Comparison of ENCODE assay signal across 11 cellular contexts in the genomic region with DNA sequence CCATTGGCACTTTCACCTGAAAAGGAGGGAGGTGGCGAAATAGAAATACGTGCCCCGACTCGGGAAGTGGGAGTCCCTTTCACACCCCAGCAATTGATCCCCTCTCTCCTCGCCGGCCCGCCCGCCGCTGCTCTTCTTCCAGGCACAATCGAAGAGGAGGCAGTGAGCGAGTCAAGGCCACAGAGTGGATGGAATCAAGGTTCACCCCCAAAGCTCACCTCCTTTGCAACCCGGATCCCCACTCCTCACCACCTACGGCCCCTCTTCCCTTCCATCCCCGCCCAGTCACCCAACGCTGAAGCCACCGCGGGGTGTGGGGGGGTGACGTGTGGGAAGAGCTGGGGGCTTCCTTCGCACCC. TPM values are rescaled to one million over a fixed set of nuclear protein-coding genes. Genes with fewer than 3 reads are reported as not detected.
DNase-seq lines count a peak whose midpoint lies in the region; ATAC-seq, FAIRE-seq and TF ChIP-seq lines count a peak whose summit lies in the region.
"Had no signal": no experiment of that assay in that cellular context is flagged by ENCODE, and none has a peak within 500 bp of the region (broad histone marks: within the 10 kb centered on the region; RNA-seq: fewer than 3 reads in every experiment).

No MANE protein-coding gene starts in this region.

- H4K5ac ChIP-seq in IMR-90 (ENCODE audit: low read depth, low read length) = no peak overlapping the region
- peak overlapping the region; percentile 10 for H4K5ac ChIP-seq in H1 (ENCODE audit: insufficient read length, low read depth, low read length)

- no peaks in the 10 kb centered on the region for H3K9me1 ChIP-seq in IMR-90 (ENCODE audit: insufficient read depth, low read length)

- TF ChIP-seq RAD21 in IMR-90 (IDR thresholded peaks at IDR 0.05; ENCODE audit: low read length) (no peak), H1 (IDR thresholded peaks at IDR 0.05 in 1 of 2, conservative IDR thresholded peaks at IDR 0.05 in 1 of 2; ENCODE audit: low read depth in 2 of 2, low read length in 2 of 2) (no peak)

- no peak overlapping the region for H3K27ac Mint-ChIP-seq in neural crest cell (ENCODE audit: unreplicated experiment)

- H3K79me1 ChIP-seq in IMR-90 (ENCODE audit: low read depth in 1 of 2, low read length in 2 of 2) (no peaks in the 10 kb centered on the region), H1 (ENCODE audit: low read depth, low read length) (no peaks in the 10 kb centered on the region)

- dilution Hi-C loops in IMR-90 (cut with HindIII; ENCODE audit: low sequenced_read_pairs, unreplicated experiment) = no loop called here

- H4K8ac ChIP-seq in IMR-90 (ENCODE audit: low read depth in 2 of 2, low read length in 2 of 2) (no peak overlapping the region), H1 (ENCODE audit: extremely low read depth, insufficient read depth, low read length) (no peak overlapping the region; the same call in 1 of the 2 replicates)

- H2AFZ ChIP-seq in IMR-90 (replicated peaks; ENCODE audit: low read length, poor library complexity) (peak overlapping the region; percentile 90), H1 (ENCODE audit: low read length) (peak overlapping the region; percentile 87)

- H3K27me3 ChIP-seq in IMR-90 (ENCODE audit: control insufficient read depth, insufficient read depth, low read length) (peaks cover 37% of the 10 kb centered on the region), H1 (replicated peaks in 1 of 4; ENCODE audit: control insufficient read depth in 3 of 4, extremely low read depth in 1 of 4, insufficient read depth in 3 of 4, low read length in 3 of 4) (peaks cover 0 to 8% (median 2%) of the 10 kb centered on the region in 4 experiments; a peak in 4 of 7 replicates)
- H3K27me3 ChIP-seq: SJCRH30 had no signal

- H3K56ac ChIP-seq in IMR-90 (ENCODE audit: extremely low read depth, insufficient read depth, low read length) = no peak overlapping the region
- H3K56ac ChIP-seq in H1 (replicated peaks; ENCODE audit: insufficient read length, low read depth, low read length) = no peak overlapping the region

- no peak overlapping the region for H3K4ac ChIP-seq in IMR-90 (ENCODE audit: low read depth, low read length)
- H3K4ac ChIP-seq in H1 (replicated peaks; ENCODE audit: insufficient read length, low read depth, low read length) = no peak overlapping the region

- H3K4me1 ChIP-seq in IMR-90 (ENCODE audit: control insufficient read depth, insufficient read depth, low read length) = no peaks in the 10 kb centered on the region; the same call in 1 of the 2 replicates
- H3K4me1 ChIP-seq in H1 (replicated peaks in 1 of 4; ENCODE audit: control insufficient read depth in 3 of 4, insufficient read depth in 4 of 4, low read length in 3 of 4) = peaks cover 0 to 3% (median 2%) of the 10 kb centered on the region in 4 experiments; a peak in 5 of 7 replicates
- H3K4me1 ChIP-seq: prostate gland, SJCRH30 had no signal

- POLR2A ChIA-PET in IMR-90 (lab: Charles Lee; ENCODE audit: unreplicated experiment) (no interaction called here), H1 (lab: Charles Lee; ENCODE audit: partially characterized antibody) (no interaction called here)

- CTCF ChIA-PET in IMR-90 (lab: Yijun Ruan, JAX) = no interaction called here
- CTCF ChIA-PET in H1 (lab: Charles Lee; ENCODE audit: partially characterized antibody) = interaction anchor here (0.6 to 5.3 kb wide), 3 partner anchors 13 to 160 kb away, joined by 3 to 22 read pairs (median 3); no protein-coding TSS in a partner anchor

- peak overlapping the region; percentile 46 for H2AK9ac ChIP-seq in IMR-90 (replicated peaks; ENCODE audit: low read depth, low read length, poor library complexity)

- peak overlapping the region; percentile 86; the same call in 1 of the 2 replicates for H2BK12ac ChIP-seq in H1 (ENCODE audit: low read depth, low read length)

- H3K4me1 Mint-ChIP-seq in neural crest cell = peaks cover 3% of the 10 kb centered on the region

- no TSS peak for BruUV-seq in IMR-90 (replicated peaks; lab: Mats Ljungman, UMichigan)

- H3K23me2 ChIP-seq in H1 (ENCODE audit: low read depth, low read length) = peaks cover 14% of the 10 kb centered on the region

- H3K4me3 ChIP-seq in IMR-90 (ENCODE audit: insufficient read depth, low read depth, low read length) = no peak overlapping the region
- H3K4me3 ChIP-seq in H1 (ENCODE audit: extremely low read depth in 1 of 4, insufficient read depth in 2 of 4, low read depth in 3 of 4, low read length in 4 of 4) = peak overlapping the region; percentile 53 to 85 (median 76)
- H3K4me3 ChIP-seq: SJCRH30 had no signal

- H3K36me3 ChIP-seq in IMR-90 (ENCODE audit: control insufficient read depth, insufficient read depth, low read length) (no peaks in the 10 kb centered on the region), H1 (ENCODE audit: control insufficient read depth in 2 of 4, insufficient read depth in 4 of 4, low read length in 3 of 4) (no peaks in the 10 kb centered on the region)
- H3K36me3 ChIP-seq: prostate gland, SJCRH30 had no signal

- H3K9me3 ChIP-seq in IMR-90 (ENCODE audit: control insufficient read depth, insufficient read depth, low read length) (no peaks in the 10 kb centered on the region), H1 (ENCODE audit: insufficient read depth in 2 of 2, low read depth in 1 of 2, low read length in 1 of 2) (no peaks in the 10 kb centered on the region)
- H3K9me3 ChIP-seq: prostate gland, SJCRH30 had no signal

- H3K36me3 Mint-ChIP-seq in neural crest cell (ENCODE audit: low read depth) = no peaks in the 10 kb centered on the region

- H3K18ac ChIP-seq in IMR-90 (ENCODE audit: low read depth, low read length) = no peak overlapping the region
- peak overlapping the region; percentile 68; the same call in 1 of the 2 replicates for H3K18ac ChIP-seq in H1 (ENCODE audit: extremely low read depth, low read length)

- ATAC-seq in IMR-90 (ENCODE audit: low read depth) (no peak), GM19452 (IDR thresholded peaks at IDR 0.05; ENCODE audit: unreplicated experiment) (no peak)

- no peak overlapping the region for H2BK15ac ChIP-seq in IMR-90 (ENCODE audit: low read depth, low read length)
- no peak overlapping the region for H2BK15ac ChIP-seq in H1 (ENCODE audit: low read length)

- H3K9ac ChIP-seq in IMR-90 (ENCODE audit: low read depth, low read length) = no peak overlapping the region
- peak overlapping the region in 3 of 4 experiments; percentile 10 to 63 (median 35); a peak in 5 of 7 replicates for H3K9ac ChIP-seq in H1 (replicated peaks in 1 of 4; ENCODE audit: extremely low read depth in 1 of 4, low read depth in 3 of 4, low read length in 3 of 4)

- H4K20me1 ChIP-seq in IMR-90 (ENCODE audit: insufficient read depth, low read length) (no peaks in the 10 kb centered on the region), H1 (replicated peaks in 1 of 2; ENCODE audit: control insufficient read depth in 1 of 2, insufficient read depth in 2 of 2, low read length in 2 of 2) (peaks cover 0 to 2% of the 10 kb centered on the region in 2 experiments)

- no peaks in the 10 kb centered on the region for H3K9me3 Mint-ChIP-seq in neural crest cell

- H3K27me3 Mint-ChIP-seq in neural crest cell (ENCODE audit: low read depth) = peaks cover 80% of the 10 kb centered on the region

- no peak for FAIRE-seq in H1 (lab: Jason Lieb, UNC)
- FAIRE-seq: GM19239 had no signal

- H3K79me2 ChIP-seq in H1 (ENCODE audit: control insufficient read depth in 1 of 2, insufficient read depth in 2 of 2, low read length in 2 of 2) = no peaks in the 10 kb centered on the region

- TF ChIP-seq EP300 in H1 (IDR thresholded peaks at IDR 0.05; ENCODE audit: borderline replicate concordance in 1 of 2, low read depth in 2 of 2, low read length in 2 of 2) = no peak

- peak overlapping the region; percentile 77 for H3K4me3 Mint-ChIP-seq in neural crest cell

- in situ Hi-C loops in Caki2 (cut with HindIII; ENCODE audit: low pct_unique_long_range_greater_than_20kb, low sequenced_read_pairs) = no loop called here
- in situ Hi-C loops in IMR-90 (cut with MboI; ENCODE audit: low sequenced_read_pairs) = no loop called here

- intact Hi-C loops in IMR-90 (cut with micrococcal nuclease) = loop anchor here (10.0 kb wide), 1 partner anchor 209 kb away; no protein-coding TSS in a partner anchor

- no peak overlapping the region; the same call in 1 of the 2 replicates for H3K4me2 ChIP-seq in IMR-90 (ENCODE audit: low read depth, low read length)
- peak overlapping the region; percentile 74 to 94 for H3K4me2 ChIP-seq in H1 (ENCODE audit: insufficient read depth in 1 of 2, low read depth in 2 of 2, low read length in 2 of 2)

- H2AK5ac ChIP-seq in IMR-90 (ENCODE audit: low read depth, low read length) = no peak overlapping the region
- H2AK5ac ChIP-seq in H1 (ENCODE audit: low read depth, low read length) = no peak overlapping the region

- H3K23ac ChIP-seq in IMR-90 (ENCODE audit: low read depth, low read length) (no peak overlapping the region), H1 (ENCODE audit: insufficient read length) (no peak overlapping the region)

- TF ChIP-seq CTCF in IMR-90 (conservative IDR thresholded peaks at IDR 0.05; ENCODE audit: low read depth, low read length) (no peak), H1 (IDR thresholded peaks at IDR 0.05; ENCODE audit: control extremely low read depth in 1 of 3, insufficient read depth in 1 of 3, low read depth in 1 of 3, low read length in 3 of 3) (no peak), neural crest cell (conservative IDR thresholded peaks at IDR 0.05) (no peak)

- H4K91ac ChIP-seq in IMR-90 (ENCODE audit: insufficient read depth, low read depth, low read length) = no peak overlapping the region
- H4K91ac ChIP-seq in H1 (replicated peaks; ENCODE audit: insufficient read length, low read length) = peak overlapping the region; percentile 23

- H2BK5ac ChIP-seq in IMR-90 (ENCODE audit: low read depth, low read length, poor library complexity, severe bottlenecking) (no peak overlapping the region), H1 (ENCODE audit: low read depth, low read length) (no peak overlapping the region)

- H3K27ac ChIP-seq in IMR-90 (ENCODE audit: insufficient read depth, low read length) = no peak overlapping the region
- no peak overlapping the region for H3K27ac ChIP-seq in H1 (ENCODE audit: low read depth, low read length)
- H3K27ac ChIP-seq: prostate gland, SJCRH30 had no signal

- H2BK20ac ChIP-seq in IMR-90 (ENCODE audit: low read depth, low read length) = no peak overlapping the region
- no peak overlapping the region for H2BK20ac ChIP-seq in H1 (ENCODE audit: low read length)

- H3K14ac ChIP-seq in IMR-90 (replicated peaks; ENCODE audit: low read depth, low read length) (no peak overlapping the region), H1 (ENCODE audit: insufficient read length) (no peak overlapping the region)

- peak; percentile 18 for DNase-seq in Caki2 (ENCODE audit: low read depth)
- DNase-seq in IMR-90 = no peak
- DNase-seq in H1 (ENCODE audit: low read depth in 1 of 2, low spot score in 2 of 2) = peak in 1 of 2 experiments; percentile 53
- peak; percentile 1 for DNase-seq in neural crest cell (ENCODE audit: low read depth, low spot score)
- DNase-seq in NCI-H1436 treated with DMSO at 0.1 percent for 48 hours (lab: John Stamatoyannopoulos, UW) = no peak
- no peak for DNase-seq in SHP77 (lab: John Stamatoyannopoulos, UW)
- no peak for DNase-seq in activated CD4-positive, alpha-beta T cell treated with anti-CD3 and anti-CD28 coated beads, Interleukin-2, amount 50 U/mL, for 4 hours
- DNase-seq: SJCRH30 had no signal

- no CpG with 5 or more reads among the region's 19 CpGs for WGBS in IMR-90 (ENCODE audit: extremely low coverage in 2 of 2, insufficient read length in 1 of 2), 2 experiments
- WGBS in H1 (ENCODE audit: extremely low coverage in 1 of 2, insufficient coverage in 1 of 2, insufficient read length in 1 of 2, insufficient replicate concordance in 2 of 2, low coverage in 1 of 2, low lambda C conversion rate in 2 of 2, missing lambda C conversion rate in 1 of 2), 2 experiments = 0% methylated on average over 13 of the region's 19 CpGs; no CpG with 5 or more reads in 1 of the 2 experiments

- no peak for TF ChIP-seq POLR2A in IMR-90 (IDR thresholded peaks at IDR 0.05; ENCODE audit: low read depth, low read length)
- no peak for TF ChIP-seq POLR2A in H1 (IDR thresholded peaks at IDR 0.05; ENCODE audit: control extremely low read depth in 1 of 2, low read depth in 2 of 2, low read length in 2 of 2)

- H2BK120ac ChIP-seq in IMR-90 (ENCODE audit: low read depth, low read length) (no peak overlapping the region), H1 (replicated peaks; ENCODE audit: low read depth, low read length) (no peak overlapping the region)

RNA-seq across cellular contexts. Expression of a gene that starts 0.8 kb away (rescaled TPM):
- 4.3 and 5.6 TPM in 2 replicates for total RNA-seq in Caki2 (2014; rRNA removed; shearing (Covaris generic); ENCODE audit: low replicate concordance)
- under 0.01 TPM in 2 replicates for total RNA-seq in IMR-90 (2012; rRNA removed)
- polyA plus RNA-seq in IMR-90 (2012; rRNA removed) = 0.05 and 0.06 TPM in 2 replicates
- polyA plus RNA-seq in IMR-90 (2012; cell fraction: cytosol; rRNA removed) = 0.02 and 0.03 TPM in 2 replicates
- 0.01 TPM in 1 of 2 replicates, not detected in the other for polyA plus RNA-seq in IMR-90 (2012; cell fraction: nucleus; rRNA removed; ENCODE audit: low replicate concordance)
- 4.8 and 5.6 TPM in 2 replicates for total RNA-seq in H1 (2021; fragmentation: NEBNext Ultra II Directional; extraction: Animal tissue kit (Norgen Biotek cat#: 25700))
- 1.3 and 1.9 TPM in 2 replicates for polyA plus RNA-seq in H1 (2011; rRNA removed)
- 1.8 TPM for polyA plus RNA-seq in H1 (2011; cell fraction: cytosol; rRNA removed)
- 1.9 TPM for polyA plus RNA-seq in H1 (2011; cell fraction: nucleus; rRNA removed)
- polyA plus RNA-seq in H1 (2012, experiment 1 of 2) = 1.8 to 3.0 TPM (median 2.0 TPM) in 4 replicates
- polyA plus RNA-seq in H1 (2012, experiment 2 of 2) = 0.79 TPM
- polyA plus RNA-seq in H1 (2013, experiment 1 of 2) = 3.7 TPM
- 5.4 TPM for polyA plus RNA-seq in H1 (2013, experiment 2 of 2)
- 2.2 and 2.7 TPM in 2 replicates for polyA minus RNA-seq in H1 (2011; rRNA and poly(A)+ RNA removed)
- 1.1 TPM for polyA minus RNA-seq in H1 (2011; cell fraction: cytosol; rRNA and poly(A)+ RNA removed)
- 10.1 TPM for polyA minus RNA-seq in H1 (2011; cell fraction: nucleus; rRNA and poly(A)+ RNA removed)
- 0.07 and 0.11 TPM in 2 replicates for total RNA-seq in neural crest cell

Comparison
In these comparisons a context has a peak if more than half of its experiments do, and no peak if none do; other contexts are left out.
1. DNase-seq: peak in Caki2 (single experiment) and neural crest cell (single experiment); none in IMR-90 (single experiment), NCI-H1436 treated with DMSO at 0.1 percent for 48 hours (single experiment), SHP77 (0 of 2) and activated CD4-positive, alpha-beta T cell treated with anti-CD3 and anti-CD28 coated beads, Interleukin-2, amount 50 U/mL, for 4 hours (0 of 2).